ENCODE assay signal across 8 cellular contexts in genomic region chr16:11639925-11640899, GRCh38. TPM values are rescaled to one million over a fixed set of nuclear protein-coding genes. Genes with fewer than 3 reads are reported as not detected.
A peak's percentile ranks its signal among the peaks of the same experiment; 100 is the strongest.
DNase-seq lines count a peak whose midpoint lies in the region; ATAC-seq and TF ChIP-seq lines count a peak whose summit lies in the region.

No MANE protein-coding gene starts in this region.

- intact Hi-C loops in body of pancreas (cut with DNase I) = loop anchor here (10.0 kb wide), 1 partner anchor 225 kb away; no protein-coding TSS in a partner anchor

- H3K27ac ChIP-seq in body of pancreas = peak overlapping the region; percentile 67 to 93 (median 88)

- H3K9me3 ChIP-seq in body of pancreas = no peaks in the 10 kb centered on the region

- H3K36me3 ChIP-seq in body of pancreas (replicated peaks in 1 of 2; ENCODE audit: insufficient read depth in 1 of 2, low read depth in 2 of 2) = no peaks in the 10 kb centered on the region

- TF ChIP-seq CTCF in body of pancreas (IDR thresholded peaks at IDR 0.05) (peak in 1 of 7 experiments; percentile 6), retinal pigment epithelial cell (conservative IDR thresholded peaks at IDR 0.05; ENCODE audit: low read depth, low read length) (no peak)

- no peaks in the 10 kb centered on the region for H3K27me3 ChIP-seq in body of pancreas

- WGBS in body of pancreas, 2 donors = 23 to 25% methylated on average over 14 to 25 of the region's 25 CpGs

- peak; percentile 19 to 68 (median 59) for TF ChIP-seq POLR2A in body of pancreas (IDR thresholded peaks at IDR 0.05)

- DNase-seq in ELF-1 (ENCODE audit: low read depth, low spot score) (peak; percentile 78), NCI-H446 (lab: John Stamatoyannopoulos, UW) (peak; percentile 88 to 90), body of pancreas (peak; percentile 79 to 95 (median 86)), hypothalamus (lab: John Stamatoyannopoulos, UW) (peak in 48 of 51 donors; percentile 7 to 85 (median 56)), retinal pigment epithelial cell (ENCODE audit: low read depth) (peak; percentile 99)

- peak; percentile 87 for ATAC-seq in body of pancreas
- no peak for ATAC-seq in HG03175 (IDR thresholded peaks at IDR 0.05; ENCODE audit: unreplicated experiment)
- no peak for ATAC-seq in HG03432 (IDR thresholded peaks at IDR 0.05; ENCODE audit: unreplicated experiment)
- ATAC-seq in GM19463 (IDR thresholded peaks at IDR 0.05; ENCODE audit: unreplicated experiment) = no peak

- H3K4me3 ChIP-seq in body of pancreas (no peak overlapping the region), retinal pigment epithelial cell (ENCODE audit: low read length) (no peak overlapping the region)

- peaks cover 40% of the 10 kb centered on the region for H3K4me1 ChIP-seq in body of pancreas

RNA-seq across cellular contexts. Expression of gene SNN, which starts 28.0 kb away (rescaled TPM):
- total RNA-seq in body of pancreas = 10 to 100 TPM in 1 of 2 donors, 1 to 10 TPM in 1; 7.5 to 10.9 TPM

RNA-seq across cellular contexts. Expression of gene LITAF, which starts 53.5 kb away (rescaled TPM):
- 10 to 100 TPM; 24.9 to 25.7 TPM for total RNA-seq in body of pancreas
